Comparison of ENCODE assay signal across 11 cellular contexts in the genomic region with DNA sequence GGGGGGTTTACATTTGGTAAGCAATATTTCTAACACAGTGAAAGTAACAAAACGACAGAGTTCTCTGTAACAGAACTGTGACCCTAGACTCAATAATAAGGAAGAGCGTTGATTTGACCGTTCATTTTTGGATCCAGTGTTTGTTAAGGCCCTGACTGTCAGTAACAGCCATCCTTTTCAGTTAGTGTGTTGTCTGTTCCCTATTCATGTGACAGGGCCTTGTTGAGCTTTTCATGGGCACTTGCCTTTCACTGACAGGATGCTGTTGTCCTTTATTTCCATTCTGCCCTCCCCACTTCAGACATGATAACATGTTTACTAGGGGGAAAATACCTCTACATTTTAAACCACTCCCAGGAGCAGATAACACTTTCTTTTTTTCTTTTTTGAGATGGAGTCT. TPM values are rescaled to one million over a fixed set of nuclear protein-coding genes. Genes with fewer than 3 reads are reported as not detected.
DNase-seq lines count a peak whose midpoint lies in the region; ATAC-seq and TF ChIP-seq lines count a peak whose summit lies in the region.
"Had no signal": no experiment of that assay in that cellular context is flagged by ENCODE, and none has a peak within 500 bp of the region (broad histone marks: within the 10 kb centered on the region; RNA-seq: fewer than 3 reads in every experiment).

No MANE protein-coding gene starts in this region.

- no peaks in the 10 kb centered on the region for H3K27me3 ChIP-seq in H9 (ENCODE audit: insufficient read depth, low read length)
- no peaks in the 10 kb centered on the region for H3K27me3 ChIP-seq in foreskin keratinocyte
- H3K27me3 ChIP-seq in psoas muscle (ENCODE audit: insufficient read depth in 3 of 3, low read length in 2 of 3) = no peaks in the 10 kb centered on the region
- no peaks in the 10 kb centered on the region for H3K27me3 ChIP-seq in GM23248 (replicated peaks; ENCODE audit: insufficient read depth)

- H3K9me2 ChIP-seq in GM23248 (ENCODE audit: insufficient read depth) = no peaks in the 10 kb centered on the region

- H3K9ac ChIP-seq in H9 (ENCODE audit: extremely low read depth, insufficient read length, low read length) (no peak overlapping the region), GM23248 (no peak overlapping the region)

- no peak overlapping the region for H3K4ac ChIP-seq in H9 (ENCODE audit: low read depth, low read length)

- no peaks in the 10 kb centered on the region for H3K9me3 Mint-ChIP-seq in H9
- no peaks in the 10 kb centered on the region for H3K9me3 Mint-ChIP-seq in activated T-helper 1 cell treated with anti-CD3 and anti-CD28 coated beads, Interleukin-12 subunit alpha, Interleukin-12 subunit beta, Interleukin-2, Interleukin-4 antibody, amounts not matched to agents 30 ng/mL and 10 ng/mL and 1 ng/mL, durations not matched to agents 14 hours and 24 hours and 36 hours

- H3K18ac ChIP-seq in H9 (ENCODE audit: insufficient read length, low read depth, low read length) = no peak overlapping the region

- H2BK120ac ChIP-seq in H9 (ENCODE audit: low read depth, low read length, poor library complexity, severe bottlenecking) = no peak overlapping the region

- H4K20me1 ChIP-seq in H9 (ENCODE audit: control insufficient read depth, insufficient read depth, insufficient read length) (no peaks in the 10 kb centered on the region), GM23248 (ENCODE audit: insufficient read depth) (peaks cover 27% of the 10 kb centered on the region)

- H3K79me2 ChIP-seq in H9 (ENCODE audit: insufficient read depth, low read length) = peaks cover 32% of the 10 kb centered on the region
- peaks cover 100% of the 10 kb centered on the region for H3K79me2 ChIP-seq in GM23248 (ENCODE audit: insufficient read depth)

- no peak overlapping the region for H2BK12ac ChIP-seq in H9 (ENCODE audit: insufficient read length, low read depth, low read length)

- no peak overlapping the region for H3K23ac ChIP-seq in H9 (ENCODE audit: insufficient read length, low read depth, low read length)

- H3K4me2 ChIP-seq in H9 (ENCODE audit: insufficient read depth, insufficient read length, low read length) (no peak overlapping the region), GM23248 (ENCODE audit: unreplicated experiment) (no peak overlapping the region)

- H3T11ph ChIP-seq in H9 (ENCODE audit: low read length) = no peak overlapping the region

- no peaks in the 10 kb centered on the region for H3K27me3 Mint-ChIP-seq in H9 (ENCODE audit: low read depth)
- no peaks in the 10 kb centered on the region for H3K27me3 Mint-ChIP-seq in activated T-helper 1 cell treated with anti-CD3 and anti-CD28 coated beads, Interleukin-12 subunit alpha, Interleukin-12 subunit beta, Interleukin-2, Interleukin-4 antibody, amounts not matched to agents 30 ng/mL and 10 ng/mL and 1 ng/mL, durations not matched to agents 14 hours and 24 hours and 36 hours (ENCODE audit: insufficient read depth)

- in situ Hi-C loops in G401 (cut with HindIII; ENCODE audit: low sequenced_read_pairs) (no loop called here), GM23248 (cut with MboI) (no loop called here)

- DNase-seq in H9 (no peak), foreskin keratinocyte (no peak), psoas muscle (no peak), G401 (ENCODE audit: low spot score) (no peak), NCI-H526 treated with DMSO at 0.1 percent for 48 hours (lab: John Stamatoyannopoulos, UW) (no peak), NCI-H1436 (lab: John Stamatoyannopoulos, UW) (no peak), GM23248 (no peak)
- no peak for DNase-seq in activated T-helper 1 cell treated with anti-CD3 and anti-CD28 coated beads, Interleukin-12 subunit alpha, Interleukin-12 subunit beta, Interleukin-2, Interleukin-4 antibody, amounts not matched to agents 30 ng/mL and 10 ng/mL and 1 ng/mL, durations not matched to agents 14 hours and 24 hours and 36 hours (ENCODE audit: low spot score)
- DNase-seq: cerebellar nuclear complex, NCI-H1048 had no signal

- H4K8ac ChIP-seq in H9 (replicated peaks; ENCODE audit: insufficient read length, low read depth, low read length) = no peak overlapping the region

- H3K4me1 ChIP-seq in H9 (ENCODE audit: insufficient read depth, low read length) = peaks cover 6% of the 10 kb centered on the region; the same call in 1 of the 2 replicates
- H3K4me1 ChIP-seq in foreskin keratinocyte = peaks cover 59% of the 10 kb centered on the region
- peaks cover 72% of the 10 kb centered on the region for H3K4me1 ChIP-seq in psoas muscle
- peaks cover 80% of the 10 kb centered on the region for H3K4me1 ChIP-seq in GM23248 (ENCODE audit: insufficient read depth)

- no peak overlapping the region for H4K5ac ChIP-seq in H9 (ENCODE audit: insufficient read length, low read depth, low read length)

- H4K91ac ChIP-seq in H9 (ENCODE audit: insufficient read length, low read depth, low read length) = no peak overlapping the region

- no peak overlapping the region for H2AK5ac ChIP-seq in H9 (ENCODE audit: insufficient read length, low read length)

- no peak overlapping the region for H2BK15ac ChIP-seq in H9 (ENCODE audit: low read depth, low read length)

- H3F3A ChIP-seq in GM23248 (ENCODE audit: insufficient read depth) = peaks cover 69% of the 10 kb centered on the region

- WGBS in H9 (ENCODE audit: extremely low coverage, insufficient read length, low lambda C conversion rate) = no CpG with 5 or more reads among the region's 3 CpGs
- WGBS in psoas muscle, 3 donors = 83 to 87% (median 86%) methylated on average over 3 of the region's 3 CpGs
- 76% methylated on average over 3 of the region's 3 CpGs for WGBS in GM23248 (ENCODE audit: low coverage in 1 of 2, low lambda C conversion rate in 2 of 2, missing lambda C conversion rate in 2 of 2), 2 experiments

- H2BK20ac ChIP-seq in H9 (ENCODE audit: low read depth, low read length, poor library complexity, severe bottlenecking) = no peak overlapping the region

- no peak overlapping the region for H3K14ac ChIP-seq in H9 (ENCODE audit: insufficient read depth, low read length)

- H3K9me3 ChIP-seq in H9 (ENCODE audit: control insufficient read depth, low read depth, low read length) = no peaks in the 10 kb centered on the region
- no peaks in the 10 kb centered on the region for H3K9me3 ChIP-seq in psoas muscle
- no peaks in the 10 kb centered on the region for H3K9me3 ChIP-seq in GM23248 (ENCODE audit: low read depth)

- peaks cover 3% of the 10 kb centered on the region for H3K79me1 ChIP-seq in H9 (ENCODE audit: insufficient read depth, low read depth, low read length, poor library complexity, severe bottlenecking)

- no peak overlapping the region for H2AFZ ChIP-seq in H9 (ENCODE audit: low read length)
- no peak overlapping the region for H2AFZ ChIP-seq in GM23248

- H3K4me3 ChIP-seq in psoas muscle = no peak overlapping the region
- H3K4me3 ChIP-seq in GM23248 = no peak overlapping the region

- H3K27ac Mint-ChIP-seq in H9 = peak overlapping the region in 2 of 3 experiments; percentile 56 to 63; a peak in 4 of 7 replicates
- peak overlapping the region; percentile 6 for H3K27ac Mint-ChIP-seq in activated T-helper 1 cell treated with anti-CD3 and anti-CD28 coated beads, Interleukin-12 subunit alpha, Interleukin-12 subunit beta, Interleukin-2, Interleukin-4 antibody, amounts not matched to agents 30 ng/mL and 10 ng/mL and 1 ng/mL, durations not matched to agents 14 hours and 24 hours and 36 hours

- no peak overlapping the region for H2BK5ac ChIP-seq in H9 (ENCODE audit: insufficient read length, low read length)

- H3K36me3 ChIP-seq in psoas muscle (ENCODE audit: insufficient read depth in 1 of 2, low read depth in 1 of 2) = no peaks in the 10 kb centered on the region
- no peaks in the 10 kb centered on the region for H3K36me3 ChIP-seq in GM23248 (ENCODE audit: low read depth)

- H3K4me3 Mint-ChIP-seq in H9 = no peak overlapping the region; a peak in 1 of 5 replicates
- H3K4me3 Mint-ChIP-seq in activated T-helper 1 cell treated with anti-CD3 and anti-CD28 coated beads, Interleukin-12 subunit alpha, Interleukin-12 subunit beta, Interleukin-2, Interleukin-4 antibody, amounts not matched to agents 30 ng/mL and 10 ng/mL and 1 ng/mL, durations not matched to agents 14 hours and 24 hours and 36 hours = no peak overlapping the region

- H3K4me1 Mint-ChIP-seq in H9 = peaks cover 72 to 75% of the 10 kb centered on the region in 2 experiments
- H3K4me1 Mint-ChIP-seq in activated T-helper 1 cell treated with anti-CD3 and anti-CD28 coated beads, Interleukin-12 subunit alpha, Interleukin-12 subunit beta, Interleukin-2, Interleukin-4 antibody, amounts not matched to agents 30 ng/mL and 10 ng/mL and 1 ng/mL, durations not matched to agents 14 hours and 24 hours and 36 hours (ENCODE audit: low read depth) = peaks cover 58% of the 10 kb centered on the region

- TF ChIP-seq CTCF in H9 (conservative IDR thresholded peaks at IDR 0.05) (no peak), foreskin keratinocyte (conservative IDR thresholded peaks at IDR 0.05) (no peak), psoas muscle (IDR thresholded peaks at IDR 0.05) (no peak)

- H3K27ac ChIP-seq in H9 (ENCODE audit: insufficient read length, low read depth, low read length) (no peak overlapping the region), foreskin keratinocyte (peak overlapping the region; percentile 73), psoas muscle (peak overlapping the region; percentile 5), GM23248 (no peak overlapping the region)
- H3K27ac ChIP-seq: HL-60 had no signal

- peaks cover under 1 to 10% (median 1%) of the 10 kb centered on the region in 3 experiments; a peak in 6 of 7 replicates for H3K36me3 Mint-ChIP-seq in H9 (ENCODE audit: insufficient read depth in 1 of 3, low read depth in 3 of 3)
- peaks cover 2% of the 10 kb centered on the region for H3K36me3 Mint-ChIP-seq in activated T-helper 1 cell treated with anti-CD3 and anti-CD28 coated beads, Interleukin-12 subunit alpha, Interleukin-12 subunit beta, Interleukin-2, Interleukin-4 antibody, amounts not matched to agents 30 ng/mL and 10 ng/mL and 1 ng/mL, durations not matched to agents 14 hours and 24 hours and 36 hours (ENCODE audit: low read depth)

- no peak overlapping the region for H3K56ac ChIP-seq in H9 (ENCODE audit: insufficient read length, low read depth, low read length)

- intact Hi-C loops in activated T-helper 1 cell treated with anti-CD3 and anti-CD28 coated beads, Interleukin-12 subunit alpha, Interleukin-12 subunit beta, Interleukin-2, Interleukin-4 antibody, amounts not matched to agents 30 ng/mL and 10 ng/mL and 1 ng/mL, durations not matched to agents 14 hours and 24 hours and 36 hours (cut with micrococcal nuclease) = no loop called here
- intact Hi-C loops in psoas muscle (cut with DNase I) = no loop called here

- ATAC-seq in foreskin keratinocyte = no peak
- ATAC-seq in psoas muscle = no peak

- no peaks in the 10 kb centered on the region for H3K23me2 ChIP-seq in H9 (ENCODE audit: insufficient read length, low read depth, low read length, poor library complexity, severe bottlenecking)

RNA-seq across cellular contexts. Expression of a gene that starts 45.8 kb away (rescaled TPM):
- total RNA-seq in H9 (2021) (125 and 132 TPM in 2 replicates), foreskin keratinocyte (99.2 and 107 TPM in 2 replicates), psoas muscle (10 to 100 TPM; 45.5 to 89.5 (median 80.7) TPM)
- 54.3 and 54.5 TPM in 2 replicates for total RNA-seq in activated T-helper 1 cell treated with anti-CD3 and anti-CD28 coated beads, Interleukin-12 subunit alpha, Interleukin-12 subunit beta, Interleukin-2, Interleukin-4 antibody, amounts not matched to agents 30 ng/mL and 10 ng/mL and 1 ng/mL, durations not matched to agents 14 hours and 24 hours and 36 hours
- polyA plus RNA-seq in foreskin keratinocyte (40.3 and 41.7 TPM in 2 replicates), psoas muscle (10 to 100 TPM; 20.1 to 99.9 (median 54.0) TPM), GM23248 (2016; fragmentation: Nextera tagmentation; extraction: Ambion mirVana) (19.9 and 20.3 TPM in 2 replicates)
- 47.3 and 70.8 TPM in 2 replicates for total RNA-seq in G401 (2014; rRNA removed; shearing (Covaris generic))
- 107 and 115 TPM in 2 replicates for total RNA-seq in GM23248 (2014; rRNA removed; shearing (Covaris generic))

Comparison
In these comparisons a context has a peak if more than half of its experiments do, and no peak if none do; other contexts are left out.
1. H3K27ac ChIP-seq: peak in foreskin keratinocyte (single experiment) and psoas muscle (single experiment); none in H9 (single experiment) and GM23248 (single experiment).